In the genomic region with DNA sequence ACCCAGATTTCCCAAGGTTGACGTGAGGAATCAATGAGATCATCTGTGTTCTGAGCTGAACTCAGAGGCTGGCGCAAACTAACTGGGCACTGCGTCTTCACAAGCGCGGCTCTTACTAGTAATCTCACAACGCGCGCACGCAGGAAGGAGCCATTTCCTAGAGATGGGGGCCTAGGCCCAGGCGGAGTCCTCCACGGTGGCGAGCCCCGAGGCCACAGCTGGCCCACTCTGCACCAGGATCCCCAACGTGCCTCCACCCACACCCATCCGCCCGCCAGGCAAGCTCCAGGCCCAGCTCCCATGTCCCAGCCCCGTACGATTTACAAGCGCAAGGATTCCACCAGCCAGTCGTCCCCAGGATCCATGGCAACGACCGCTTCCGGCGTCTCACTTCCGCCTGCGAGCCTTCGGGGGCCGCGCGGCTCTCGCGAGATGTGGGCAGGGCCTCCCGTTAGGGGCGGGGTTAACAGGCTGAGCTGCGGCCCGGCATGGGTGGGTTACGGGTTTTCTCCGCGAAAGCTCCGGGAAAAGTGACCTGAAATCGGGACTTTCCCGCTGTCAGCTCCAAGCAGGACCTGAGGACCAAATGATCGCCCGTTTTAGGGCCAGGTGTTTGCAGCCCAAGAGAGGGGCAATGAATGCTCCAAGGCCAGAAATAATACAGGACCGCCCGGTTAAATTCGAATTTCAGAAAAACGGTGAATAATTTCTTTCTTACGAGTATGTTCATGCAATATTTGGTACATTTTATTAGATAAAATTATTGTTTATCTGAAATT, we compare ENCODE assay signal across 8 cellular contexts. TPM values are rescaled to one million over a fixed set of nuclear protein-coding genes. Genes with fewer than 3 reads are reported as not detected.
A peak's percentile ranks its signal among the peaks of the same experiment; 100 is the strongest.
DNase-seq lines count a peak whose midpoint lies in the region; ATAC-seq and TF ChIP-seq lines count a peak whose summit lies in the region.

A gene (minus strand): TSS at position 374 of the 779 bp plus-strand sequence. CDS start 9 bp downstream, at position 365.

- H4K20me1 ChIP-seq in DND-41 (ENCODE audit: insufficient read depth, low read length): no peaks in the 10 kb centered on the region; the same call in 1 of the 2 replicates
- H4K20me1 ChIP-seq in GM23248 (ENCODE audit: insufficient read depth): no peaks in the 10 kb centered on the region

- peak; percentile 78 for ATAC-seq in DND-41 (ENCODE audit: insufficient read depth, low read depth)
- peak; percentile 83 for ATAC-seq in RWPE2 (ENCODE audit: low read depth)
- ATAC-seq in natural killer cell: peak; percentile 81 to 90 (median 82)

- H2AFZ ChIP-seq in DND-41 (ENCODE audit: low read depth, low read length): peak within 1 kb of the TSS; percentile 89
- peak within 1 kb of the TSS; percentile 91 for H2AFZ ChIP-seq in GM23248

- DNase-seq in DND-41 (peak; percentile 95), GM23248 (peak; percentile 98), LHCN-M2 (ENCODE audit: low read depth) (peak; percentile 91), RWPE2 (ENCODE audit: low spot score) (peak; percentile 98), fibroblast of peridontal ligament (ENCODE audit: extremely low read depth) (peak; percentile 90), natural killer cell (peak; percentile 97)
- DNase-seq in activated T-helper 9 cell treated with anti-CD3 and anti-CD28 coated beads, Interleukin-2, amount 50 U/mL, for 16 hours (ENCODE audit: low read depth): peak; percentile 97
- peak; percentile 95 for DNase-seq in stimulated activated naive CD4-positive, alpha-beta T cell treated with Interleukin-2 at 50 U/mL for 16 hours (lab: John Stamatoyannopoulos, UW)

- H3K27ac Mint-ChIP-seq in natural killer cell: peak within 1 kb of the TSS; percentile 91 to 95

- H3K4me2 ChIP-seq in DND-41 (ENCODE audit: insufficient read depth, low read length): peak within 1 kb of the TSS; percentile 72
- H3K4me2 ChIP-seq in GM23248 (ENCODE audit: unreplicated experiment): peak within 1 kb of the TSS; percentile 94

- in situ Hi-C loops in GM23248 (cut with MboI): loop anchor here (10.0 kb wide), 1 partner anchor 271 kb away; no protein-coding TSS in a partner anchor

- no peaks in the 10 kb centered on the region for H3K27me3 Mint-ChIP-seq in natural killer cell (ENCODE audit: low read depth in 2 of 2)

- H3K27me3 ChIP-seq in DND-41 (ENCODE audit: insufficient read depth, low read length, poor library complexity): no peaks in the 10 kb centered on the region
- H3K27me3 ChIP-seq in GM23248 (replicated peaks; ENCODE audit: insufficient read depth): no peaks in the 10 kb centered on the region
- H3K27me3 ChIP-seq in RWPE2 (ENCODE audit: insufficient read depth, poor library complexity, severe bottlenecking): no peaks in the 10 kb centered on the region

- peaks cover under 1% of the 10 kb centered on the region for H3K36me3 Mint-ChIP-seq in natural killer cell

- H3K4me3 Mint-ChIP-seq in natural killer cell: peak within 1 kb of the TSS; percentile 96

- no peaks in the 10 kb centered on the region for H3K9me2 ChIP-seq in GM23248 (ENCODE audit: insufficient read depth)

- WGBS in GM23248 (ENCODE audit: low coverage in 1 of 2, low lambda C conversion rate in 2 of 2, missing lambda C conversion rate in 2 of 2), 2 experiments: 0 to 1% methylated on average over 39 to 49 of the region's 49 CpGs

- intact Hi-C loops in natural killer cell (cut with micrococcal nuclease): loop anchor here (1.0 to 2.0 kb wide), 4 partner anchors 23 to 225 kb away; a partner anchor contains a TSS

- H3K9me3 ChIP-seq in DND-41 (ENCODE audit: insufficient read depth, low read length, severe bottlenecking) (no peaks in the 10 kb centered on the region), GM23248 (ENCODE audit: low read depth) (no peaks in the 10 kb centered on the region), RWPE2 (ENCODE audit: severe bottlenecking) (no peaks in the 10 kb centered on the region)

- peaks cover 22% of the 10 kb centered on the region for H3F3A ChIP-seq in GM23248 (ENCODE audit: insufficient read depth)

- H3K27ac ChIP-seq in DND-41 (ENCODE audit: low read length): peak within 1 kb of the TSS; percentile 89
- peak within 1 kb of the TSS; percentile 88 for H3K27ac ChIP-seq in GM23248
- H3K27ac ChIP-seq in RWPE2 (ENCODE audit: poor library complexity, severe bottlenecking): peak within 1 kb of the TSS; percentile 64

- H3K9ac ChIP-seq in DND-41 (ENCODE audit: low read depth, low read length) (peak within 1 kb of the TSS; percentile 71), GM23248 (peak within 1 kb of the TSS; percentile 93)

- no peaks in the 10 kb centered on the region for H3K9me3 Mint-ChIP-seq in natural killer cell

- no peak for TF ChIP-seq CTCF in DND-41 (IDR thresholded peaks at IDR 0.05; ENCODE audit: borderline replicate concordance, extremely low read depth, low read length, poor library complexity, severe bottlenecking)
- no peak for TF ChIP-seq CTCF in RWPE2 (IDR thresholded peaks at IDR 0.05; ENCODE audit: poor library complexity, severe bottlenecking)
- no peak for TF ChIP-seq CTCF in natural killer cell (IDR thresholded peaks at IDR 0.05)

- peaks cover 25 to 48% of the 10 kb centered on the region in 2 donors for H3K4me1 Mint-ChIP-seq in natural killer cell

- H3K4me3 ChIP-seq in DND-41 (ENCODE audit: low read depth in 1 of 2, low read length in 2 of 2) (peak within 1 kb of the TSS; percentile 65 to 92), GM23248 (peak within 1 kb of the TSS; percentile 93), RWPE2 (ENCODE audit: severe bottlenecking) (peak within 1 kb of the TSS; percentile 95)

- peaks cover 27% of the 10 kb centered on the region for H3K36me3 ChIP-seq in DND-41 (ENCODE audit: insufficient read depth, low read length)
- H3K36me3 ChIP-seq in GM23248 (ENCODE audit: low read depth): peaks cover 17% of the 10 kb centered on the region
- peaks cover 45% of the 10 kb centered on the region for H3K36me3 ChIP-seq in RWPE2 (ENCODE audit: low read depth)

- H3K79me2 ChIP-seq in DND-41 (ENCODE audit: insufficient read depth, low read length) (peaks cover 25% of the 10 kb centered on the region), GM23248 (ENCODE audit: insufficient read depth) (peaks cover 39% of the 10 kb centered on the region)

- H3K4me1 ChIP-seq in DND-41 (ENCODE audit: insufficient read depth, low read length) (peaks cover 54% of the 10 kb centered on the region), GM23248 (ENCODE audit: insufficient read depth) (peaks cover 30% of the 10 kb centered on the region), RWPE2 (ENCODE audit: insufficient read depth, poor library complexity, severe bottlenecking) (peaks cover 8% of the 10 kb centered on the region)

RNA-seq across cellular contexts. Expression of the gene that starts here (rescaled TPM):
- 26.0 and 31.9 TPM in 2 replicates for total RNA-seq in GM23248 (2014; rRNA removed; shearing (Covaris generic))
- 25.2 and 25.6 TPM in 2 replicates for polyA plus RNA-seq in GM23248 (2016; fragmentation: Nextera tagmentation; extraction: Ambion mirVana)
- total RNA-seq in LHCN-M2 (2014; rRNA removed): 15.5 and 17.3 TPM in 2 replicates
- polyA plus RNA-seq in LHCN-M2 (2012): 11.8 TPM
- 10 to 100 TPM; 19.2 to 26.7 (median 19.7) TPM for total RNA-seq in natural killer cell

Comparison
In these comparisons a context has a peak if more than half of its experiments do, and no peak if none do; other contexts are left out.
1. Peak in every context shown above with its lines: DNase-seq, ATAC-seq, H3K4me3 ChIP-seq and H3K27ac ChIP-seq.